ENCODE assay signal across 1 cellular context in genomic region chrX:75155830-75156525, GRCh38.
TF ChIP-seq lines count a peak whose summit lies in the region.

TSS of gene ABCB7 (minus strand) at chrX:75156283. CDS start at chrX:75156272, 11 bp downstream.

TF ChIP-seq in HepG2, 621 proteins besides CTCF, POLR2A, EP300 and RAD21 (continued from another document and continues in another):
- TF ChIP-seq MNT (IDR thresholded peaks at IDR 0.05) (no peak), SKI (IDR thresholded peaks at IDR 0.05; ENCODE audit: partially characterized antibody) (no peak), HNRNPL (IDR thresholded peaks at IDR 0.05; ENCODE audit: low read depth, low read length) (no peak), ZNF614 (CRISPR knock-in tag; IDR thresholded peaks at IDR 0.05; ENCODE audit: borderline replicate concordance) (no peak), YEATS2 (CRISPR knock-in tag; IDR thresholded peaks at IDR 0.05; ENCODE audit: borderline replicate concordance) (0 out of 2 replicates have a peak, but pooled peaks have one; percentile 37), GATA4 (IDR thresholded peaks at IDR 0.05; ENCODE audit: borderline replicate concordance, low read depth) (no peak), ZBTB44 (CRISPR knock-in tag; IDR thresholded peaks at IDR 0.05) (no peak), ETS1 (CRISPR knock-in tag; IDR thresholded peaks at IDR 0.05) (no peak), ZNF556 (CRISPR knock-in tag; IDR thresholded peaks at IDR 0.05; ENCODE audit: borderline replicate concordance) (no peak), ZNF660 (CRISPR knock-in tag; IDR thresholded peaks at IDR 0.05; ENCODE audit: borderline replicate concordance, low read depth) (no peak), RBFOX2 (IDR thresholded peaks at IDR 0.05; ENCODE audit: low read depth, low read length) (peak; percentile 63), ZNF512B (CRISPR knock-in tag; IDR thresholded peaks at IDR 0.05; ENCODE audit: borderline replicate concordance) (no peak), KDM6A (CRISPR knock-in tag; IDR thresholded peaks at IDR 0.05; ENCODE audit: low read depth) (no peak), ZNF513 (CRISPR knock-in tag; conservative IDR thresholded peaks at IDR 0.05) (no peak), ONECUT2 (CRISPR knock-in tag; IDR thresholded peaks at IDR 0.05) (no peak), ZFX (CRISPR knock-in tag; IDR thresholded peaks at IDR 0.05; ENCODE audit: low read depth) (peak; percentile 44; the same call in 1 of the 2 replicates), POGZ (CRISPR knock-in tag; IDR thresholded peaks at IDR 0.05) (peak; percentile 47; the same call in 1 of the 2 replicates), ZBTB25 (CRISPR knock-in tag; IDR thresholded peaks at IDR 0.05) (no peak), ESRRA (CRISPR knock-in tag; IDR thresholded peaks at IDR 0.05; ENCODE audit: low read depth) (peak; percentile 20; the same call in 1 of the 2 replicates), SMAD3 (CRISPR knock-in tag; IDR thresholded peaks at IDR 0.05) (no peak), GABPA (IDR thresholded peaks at IDR 0.05; ENCODE audit: low read depth, low read length) (no peak), GABPA (CRISPR knock-in tag; IDR thresholded peaks at IDR 0.05; ENCODE audit: low read depth) (peak; percentile 72), SOX5 (CRISPR knock-in tag; IDR thresholded peaks at IDR 0.05; ENCODE audit: borderline replicate concordance) (peak; percentile 11; the same call in 1 of the 2 replicates), ZNF839 (CRISPR knock-in tag; IDR thresholded peaks at IDR 0.05; ENCODE audit: borderline replicate concordance) (no peak), HNF4G (IDR thresholded peaks at IDR 0.05; ENCODE audit: borderline replicate concordance, low read depth, low read length) (no peak), HNF4G (CRISPR knock-in tag; IDR thresholded peaks at IDR 0.05; ENCODE audit: borderline replicate concordance, low read depth) (no peak), MIER3 (CRISPR knock-in tag; IDR thresholded peaks at IDR 0.05; ENCODE audit: borderline replicate concordance) (no peak), TAF1 (CRISPR knock-in tag; IDR thresholded peaks at IDR 0.05) (peak; percentile 87), TMF1 (CRISPR knock-in tag; IDR thresholded peaks at IDR 0.05; ENCODE audit: low read depth) (no peak), NR2F2 (IDR thresholded peaks at IDR 0.05; ENCODE audit: borderline replicate concordance, low read depth) (no peak), ZNF281 (CRISPR knock-in tag; IDR thresholded peaks at IDR 0.05; ENCODE audit: borderline replicate concordance) (no peak), PRMT3 (CRISPR knock-in tag; IDR thresholded peaks at IDR 0.05; ENCODE audit: borderline replicate concordance, low read depth) (no peak), ZBTB2 (CRISPR knock-in tag; IDR thresholded peaks at IDR 0.05; ENCODE audit: low read depth) (no peak), ZHX2 (IDR thresholded peaks at IDR 0.05; ENCODE audit: low read depth) (peak; percentile 52; the same call in 1 of the 2 replicates), ZHX2 (CRISPR knock-in tag; IDR thresholded peaks at IDR 0.05; ENCODE audit: borderline replicate concordance) (no peak), NR2C2 (CRISPR knock-in tag; IDR thresholded peaks at IDR 0.05; ENCODE audit: borderline replicate concordance) (peak; percentile 51; the same call in 1 of the 2 replicates), ZC3H4 (CRISPR knock-in tag; IDR thresholded peaks at IDR 0.05; ENCODE audit: borderline replicate concordance) (no peak)
